Comparison of ENCODE assay signal across 10 cellular contexts in the genomic region with DNA sequence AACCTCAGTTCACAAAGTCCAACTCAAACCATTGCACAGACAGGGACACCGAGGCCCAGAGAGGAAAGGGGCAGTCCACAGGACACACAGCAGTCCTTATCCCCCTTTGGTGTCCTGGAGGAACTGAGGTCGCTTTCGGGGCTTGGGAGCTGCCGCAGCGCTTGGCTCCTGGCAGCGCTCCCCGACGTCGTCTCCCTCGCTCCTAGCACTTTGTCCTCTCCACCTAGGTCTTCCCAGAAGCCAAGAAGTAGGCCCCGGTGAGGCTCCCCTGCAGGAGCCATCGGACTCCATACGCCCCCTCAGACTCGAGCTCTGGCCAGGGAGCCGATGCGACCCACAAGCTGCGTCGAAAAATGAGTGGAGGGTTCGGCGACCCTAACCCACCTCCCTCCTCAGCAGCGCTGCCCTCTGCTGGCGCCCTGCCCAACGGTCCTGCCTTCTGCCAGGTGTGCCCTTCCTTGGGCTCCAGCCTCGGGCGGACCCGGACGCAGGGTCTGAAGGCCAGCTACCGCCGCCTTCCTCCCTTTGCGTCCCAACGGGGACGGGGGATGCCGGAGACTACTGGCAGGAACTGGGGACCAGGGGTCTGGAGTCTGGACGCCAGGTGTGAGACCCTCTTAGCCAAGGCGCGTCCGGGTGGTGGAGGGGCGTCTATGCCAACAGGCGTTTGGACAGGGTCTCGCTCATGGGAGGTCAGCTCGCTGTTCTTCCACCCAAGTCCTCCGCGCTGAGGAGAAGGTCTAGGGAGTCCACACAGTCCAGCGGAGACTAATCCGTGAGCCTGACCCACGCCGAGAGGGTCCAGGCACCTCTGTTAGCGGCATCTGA. TPM values are rescaled to one million over a fixed set of nuclear protein-coding genes. Genes with fewer than 3 reads are reported as not detected.
A peak's percentile ranks its signal among the peaks of the same experiment; 100 is the strongest.
DNase-seq lines count a peak whose midpoint lies in the region; ATAC-seq, FAIRE-seq and TF ChIP-seq lines count a peak whose summit lies in the region.
"Had no signal": no experiment of that assay in that cellular context is flagged by ENCODE, and none has a peak within 500 bp of the region (broad histone marks: within the 10 kb centered on the region; RNA-seq: fewer than 3 reads in every experiment).

No MANE protein-coding gene starts in this region.

- H3K36me3 Mint-ChIP-seq in T-helper 17 cell (ENCODE audit: low read depth) (peaks cover 8% of the 10 kb centered on the region), type B pancreatic cell (no peaks in the 10 kb centered on the region)

- BruUV-seq in HepG2 (replicated peaks; lab: Mats Ljungman, UMichigan) = no TSS peak

- POLR2A ChIA-PET in HepG2 (lab: Yijun Ruan, JAX) = interaction anchor here (1.0 kb wide), 1 partner anchor 20 kb away, joined by 3 read pairs; no protein-coding TSS in a partner anchor

- no peak for FAIRE-seq in HepG2 (lab: Jason Lieb, UNC)

- H3K9me3 Mint-ChIP-seq in type B pancreatic cell = no peaks in the 10 kb centered on the region

- H2AFZ ChIP-seq in HepG2 (ENCODE audit: low read length) = no peak overlapping the region

- peak overlapping the region; percentile 65 for H3K27ac Mint-ChIP-seq in T-helper 17 cell
- no peak overlapping the region for H3K27ac Mint-ChIP-seq in type B pancreatic cell

- TF ChIP-seq CTCF in HepG2 (CRISPR knock-in tag; IDR thresholded peaks at IDR 0.05) (peak; percentile 43), right lobe of liver (IDR thresholded peaks at IDR 0.05) (no peak), type B pancreatic cell (conservative IDR thresholded peaks at IDR 0.05) (no peak), stomach (IDR thresholded peaks at IDR 0.05) (no peak)

- no peak for DNase-seq in HepG2 (ENCODE audit: low spot score)
- DNase-seq in right lobe of liver = no peak
- DNase-seq in T-helper 17 cell = no peak
- peak; percentile 36 for DNase-seq in iPS-NIHi7 (ENCODE audit: extremely low spot score)
- DNase-seq in type B pancreatic cell (ENCODE audit: extremely low spot score, unreplicated experiment) = no peak
- DNase-seq in stomach = no peak
- DNase-seq: tibial artery had no signal

- H3K9me3 ChIP-seq in HepG2 (ENCODE audit: low read length) (no peaks in the 10 kb centered on the region), right lobe of liver (no peaks in the 10 kb centered on the region), T-helper 17 cell (ENCODE audit: control insufficient read depth, low read length, poor library complexity, severe bottlenecking) (no peaks in the 10 kb centered on the region), stomach (peaks cover 0 to 12% (median 2%) of the 10 kb centered on the region in 4 donors)
- H3K9me3 ChIP-seq: tibial artery had no signal

- H3K27me3 ChIP-seq in HepG2 (ENCODE audit: control insufficient read depth in 1 of 2, insufficient read depth in 2 of 2, low read length in 2 of 2) (peaks cover 25 to 93% of the 10 kb centered on the region in 2 experiments), right lobe of liver (peaks cover 31 to 70% of the 10 kb centered on the region in 2 donors), stomach (peaks cover 70 to 100% (median 100%) of the 10 kb centered on the region in 3 donors)

- TF ChIP-seq EP300 in HepG2 (IDR thresholded peaks at IDR 0.05; ENCODE audit: low read depth in 2 of 2, low read length in 2 of 2) (no peak), HepG2 (CRISPR knock-in tag; IDR thresholded peaks at IDR 0.05; ENCODE audit: borderline replicate concordance) (no peak), stomach (IDR thresholded peaks at IDR 0.05) (no peak)

- peaks cover 4% of the 10 kb centered on the region; the same call in 1 of the 2 replicates for H4K20me1 ChIP-seq in HepG2 (ENCODE audit: insufficient read depth, low read length)

- H3K4me2 ChIP-seq in HepG2 (ENCODE audit: low read depth, low read length) = no peak overlapping the region

- no peak for TF ChIP-seq RAD21 in HepG2 (CRISPR knock-in tag; IDR thresholded peaks at IDR 0.05)

- in situ Hi-C loops in HepG2 (cut with HindIII; ENCODE audit: extremely low pct_ligation_motif_present, low pct_unique_long_range_greater_than_20kb) = no loop called here

- no peaks in the 10 kb centered on the region for H3K36me3 ChIP-seq in HepG2 (replicated peaks in 1 of 2; ENCODE audit: control insufficient read depth in 1 of 2, insufficient read depth in 2 of 2, low read length in 2 of 2)
- H3K36me3 ChIP-seq in right lobe of liver = no peaks in the 10 kb centered on the region
- no peaks in the 10 kb centered on the region for H3K36me3 ChIP-seq in stomach
- H3K36me3 ChIP-seq: tibial artery had no signal

- CTCF ChIA-PET in HepG2 (lab: Yijun Ruan, JAX; ENCODE audit: low intra/inter-chr PET ratio, low total read pairs) = no interaction called here

- H3K4me3 ChIP-seq in HepG2 (replicated peaks in 1 of 3; ENCODE audit: insufficient read depth in 1 of 3, low read depth in 2 of 3, low read length in 3 of 3) (no peak overlapping the region), right lobe of liver (no peak overlapping the region), stomach (peak overlapping the region in 1 of 4 donors; percentile 38)

- H3K4me3 Mint-ChIP-seq in T-helper 17 cell (peak overlapping the region; percentile 87), type B pancreatic cell (peak overlapping the region; percentile 41)

- H3K27ac ChIP-seq in HepG2 (ENCODE audit: extremely low read length, insufficient read depth, low read length) (no peak overlapping the region), right lobe of liver (no peak overlapping the region), stomach (no peak overlapping the region)
- H3K27ac ChIP-seq: C4-2B, tibial artery had no signal

- intact Hi-C loops in HepG2 (cut with micrococcal nuclease; ENCODE audit: unreplicated experiment) = no loop called here
- intact Hi-C loops in right lobe of liver (cut with DNase I) = no loop called here
- intact Hi-C loops in stomach (cut with DNase I; ENCODE audit: low total_unique reads) = no loop called here

- peaks cover 23% of the 10 kb centered on the region for H3K4me1 Mint-ChIP-seq in T-helper 17 cell
- H3K4me1 Mint-ChIP-seq in type B pancreatic cell (ENCODE audit: unreplicated experiment) = peaks cover 8% of the 10 kb centered on the region

- no peaks in the 10 kb centered on the region for H3K79me2 ChIP-seq in HepG2 (ENCODE audit: insufficient read depth, low read length)

- H3K9ac ChIP-seq in HepG2 (ENCODE audit: insufficient read depth, low read depth, low read length) = no peak overlapping the region

- peaks cover 26% of the 10 kb centered on the region for H3K4me1 ChIP-seq in HepG2 (ENCODE audit: insufficient read depth, low read length)
- H3K4me1 ChIP-seq in right lobe of liver = peaks cover 0 to 33% (median 0%) of the 10 kb centered on the region in 4 donors
- H3K4me1 ChIP-seq in stomach = peaks cover 54 to 77% (median 74%) of the 10 kb centered on the region in 4 donors

- WGBS in HepG2 (ENCODE audit: low lambda C conversion rate) = 37% methylated on average over 14 of the region's 48 CpGs
- 5% methylated on average over 8 of the region's 48 CpGs for WGBS in right lobe of liver (ENCODE audit: insufficient coverage, low coverage, low lambda C conversion rate, missing lambda C conversion rate)
- 4 to 8% (median 7%) methylated on average over 26 to 48 of the region's 48 CpGs for WGBS in stomach, 5 donors

- H3K27me3 Mint-ChIP-seq in T-helper 17 cell (peaks cover 56% of the 10 kb centered on the region), type B pancreatic cell (peaks cover 84% of the 10 kb centered on the region)

- no peak for TF ChIP-seq POLR2A in HepG2 (IDR thresholded peaks at IDR 0.05; ENCODE audit: insufficient read depth in 1 of 2, low read depth in 2 of 2, low read length in 2 of 2)
- no peak for TF ChIP-seq POLR2A in right lobe of liver (IDR thresholded peaks at IDR 0.05)
- TF ChIP-seq POLR2A in stomach (IDR thresholded peaks at IDR 0.05) = no peak

- peak; percentile 7; the same call in 2 of the 3 replicates for ATAC-seq in HepG2
- no peak for ATAC-seq in right lobe of liver
- no peak for ATAC-seq in T-helper 17 cell
- ATAC-seq in GM21447 (IDR thresholded peaks at IDR 0.05; ENCODE audit: unreplicated experiment) = no peak
- no peak for ATAC-seq in HG02642 (IDR thresholded peaks at IDR 0.05; ENCODE audit: poor library complexity, unreplicated experiment)

RNA-seq across cellular contexts. Expression of gene PRDM12, which starts 2.1 kb away (rescaled TPM):
- 0.04 TPM in 1 of 2 replicates, not detected in the other for total RNA-seq in HepG2 (2016; rRNA removed; fragmentation: Illumina TruSeq; extraction: Trizol)
- not detected in 2 replicates for total RNA-seq in HepG2 (2016; cell fraction: cytosol; rRNA removed; fragmentation: Illumina TruSeq; extraction: Trizol; ENCODE audit: low read depth)
- 0.09 TPM in 1 of 2 replicates, not detected in the other for total RNA-seq in HepG2 (2016; cell fraction: insoluble cytoplasmic fraction; rRNA removed; fragmentation: Illumina TruSeq; extraction: Trizol)
- total RNA-seq in HepG2 (2016; cell fraction: membrane; rRNA removed; fragmentation: Illumina TruSeq; extraction: Trizol) = 0.15 TPM in 1 of 2 replicates, not detected in the other
- not detected in 2 replicates for total RNA-seq in HepG2 (2016; cell fraction: nucleus; rRNA removed; fragmentation: Illumina TruSeq; extraction: Trizol)
- polyA plus RNA-seq in HepG2 (2011; rRNA removed) = 0.07 and 0.08 TPM in 2 replicates
- polyA plus RNA-seq in HepG2 (2011; cell fraction: cytosol; rRNA removed) = 0.08 and 0.12 TPM in 2 replicates
- 0.13 and 0.19 TPM in 2 replicates for polyA plus RNA-seq in HepG2 (2011; cell fraction: nucleus; rRNA removed)
- polyA plus RNA-seq in HepG2 (2012) = 0.17 and 0.27 TPM in 2 replicates
- 0.08 and 0.09 TPM in 2 replicates for polyA plus RNA-seq in HepG2 (2016; cell fraction: cytosol; fragmentation: Illumina TruSeq; extraction: Trizol; ENCODE audit: low read depth)
- polyA plus RNA-seq in HepG2 (2016; cell fraction: insoluble cytoplasmic fraction; fragmentation: Illumina TruSeq; extraction: Trizol; ENCODE audit: low read depth) = 0.12 and 0.42 TPM in 2 replicates
- 0.09 and 0.16 TPM in 2 replicates for polyA plus RNA-seq in HepG2 (2016; cell fraction: membrane; fragmentation: Illumina TruSeq; extraction: Trizol; ENCODE audit: low read depth)
- polyA plus RNA-seq in HepG2 (2016; cell fraction: nucleus; fragmentation: Illumina TruSeq; extraction: Trizol; ENCODE audit: insufficient read depth, low read depth) = 0.24 and 0.30 TPM in 2 replicates
- 0.12 and 0.40 TPM in 2 replicates for polyA minus RNA-seq in HepG2 (2011; rRNA and poly(A)+ RNA removed; ENCODE audit: low replicate concordance)
- not detected in 2 replicates for polyA minus RNA-seq in HepG2 (2011; cell fraction: cytosol; rRNA and poly(A)+ RNA removed)
- not detected in 2 replicates for polyA minus RNA-seq in HepG2 (2011; cell fraction: nucleus; rRNA and poly(A)+ RNA removed)
- under 1 TPM in 1 of 6 experiments, not detected in 5; 0.15 TPM for total RNA-seq in right lobe of liver
- not detected for total RNA-seq in T-helper 17 cell
- 0.34 and 0.50 TPM in 2 replicates for total RNA-seq in type B pancreatic cell (ENCODE audit: low replicate concordance)
- total RNA-seq in stomach = not detected
- under 1 TPM in 1 of 3 donors, not detected in 2; 0.08 TPM for polyA plus RNA-seq in stomach

RNA-seq across cellular contexts. Expression of gene EXOSC2, which starts 31.3 kb away (rescaled TPM):
- total RNA-seq in HepG2 (2016; rRNA removed; fragmentation: Illumina TruSeq; extraction: Trizol) = 63.8 and 74.2 TPM in 2 replicates
- total RNA-seq in HepG2 (2016; cell fraction: cytosol; rRNA removed; fragmentation: Illumina TruSeq; extraction: Trizol; ENCODE audit: low read depth) = 12.8 and 14.5 TPM in 2 replicates
- total RNA-seq in HepG2 (2016; cell fraction: insoluble cytoplasmic fraction; rRNA removed; fragmentation: Illumina TruSeq; extraction: Trizol) = 68.2 and 72.7 TPM in 2 replicates
- 20.9 and 24.0 TPM in 2 replicates for total RNA-seq in HepG2 (2016; cell fraction: membrane; rRNA removed; fragmentation: Illumina TruSeq; extraction: Trizol)
- 62.3 and 62.8 TPM in 2 replicates for total RNA-seq in HepG2 (2016; cell fraction: nucleus; rRNA removed; fragmentation: Illumina TruSeq; extraction: Trizol)
- 24.9 and 27.5 TPM in 2 replicates for polyA plus RNA-seq in HepG2 (2011; rRNA removed)
- polyA plus RNA-seq in HepG2 (2011; cell fraction: cytosol; rRNA removed) = 17.0 and 21.5 TPM in 2 replicates
- 39.4 and 40.1 TPM in 2 replicates for polyA plus RNA-seq in HepG2 (2011; cell fraction: nucleus; rRNA removed)
- polyA plus RNA-seq in HepG2 (2012) = 14.9 and 20.3 TPM in 2 replicates
- 5.0 TPM in 2 replicates for polyA plus RNA-seq in HepG2 (2016; cell fraction: cytosol; fragmentation: Illumina TruSeq; extraction: Trizol; ENCODE audit: low read depth)
- polyA plus RNA-seq in HepG2 (2016; cell fraction: insoluble cytoplasmic fraction; fragmentation: Illumina TruSeq; extraction: Trizol; ENCODE audit: low read depth) = 55.4 and 66.7 TPM in 2 replicates
- 9.3 and 9.6 TPM in 2 replicates for polyA plus RNA-seq in HepG2 (2016; cell fraction: membrane; fragmentation: Illumina TruSeq; extraction: Trizol; ENCODE audit: low read depth)
- 97.7 and 110 TPM in 2 replicates for polyA plus RNA-seq in HepG2 (2016; cell fraction: nucleus; fragmentation: Illumina TruSeq; extraction: Trizol; ENCODE audit: insufficient read depth, low read depth)
- polyA minus RNA-seq in HepG2 (2011; rRNA and poly(A)+ RNA removed; ENCODE audit: low replicate concordance) = 28.7 and 165 TPM in 2 replicates
- 21.2 and 31.5 TPM in 2 replicates for polyA minus RNA-seq in HepG2 (2011; cell fraction: cytosol; rRNA and poly(A)+ RNA removed)
- 51.8 and 52.0 TPM in 2 replicates for polyA minus RNA-seq in HepG2 (2011; cell fraction: nucleus; rRNA and poly(A)+ RNA removed)
- total RNA-seq in right lobe of liver = 10 to 100 TPM in 5 of 6 experiments, 1 to 10 TPM in 1; 9.3 to 15.9 (median 13.3) TPM
- total RNA-seq in T-helper 17 cell = 10 to 100 TPM; 44.0 to 54.3 TPM
- total RNA-seq in type B pancreatic cell (ENCODE audit: low replicate concordance) = 38.9 and 57.2 TPM in 2 replicates
- total RNA-seq in stomach = 10 to 100 TPM in 3 of 5 donors, 1 to 10 TPM in 2; 6.4 to 36.9 (median 14.0) TPM
- polyA plus RNA-seq in stomach = 10 to 100 TPM; 13.6 to 15.0 (median 14.5) TPM
